In the genomic region with DNA sequence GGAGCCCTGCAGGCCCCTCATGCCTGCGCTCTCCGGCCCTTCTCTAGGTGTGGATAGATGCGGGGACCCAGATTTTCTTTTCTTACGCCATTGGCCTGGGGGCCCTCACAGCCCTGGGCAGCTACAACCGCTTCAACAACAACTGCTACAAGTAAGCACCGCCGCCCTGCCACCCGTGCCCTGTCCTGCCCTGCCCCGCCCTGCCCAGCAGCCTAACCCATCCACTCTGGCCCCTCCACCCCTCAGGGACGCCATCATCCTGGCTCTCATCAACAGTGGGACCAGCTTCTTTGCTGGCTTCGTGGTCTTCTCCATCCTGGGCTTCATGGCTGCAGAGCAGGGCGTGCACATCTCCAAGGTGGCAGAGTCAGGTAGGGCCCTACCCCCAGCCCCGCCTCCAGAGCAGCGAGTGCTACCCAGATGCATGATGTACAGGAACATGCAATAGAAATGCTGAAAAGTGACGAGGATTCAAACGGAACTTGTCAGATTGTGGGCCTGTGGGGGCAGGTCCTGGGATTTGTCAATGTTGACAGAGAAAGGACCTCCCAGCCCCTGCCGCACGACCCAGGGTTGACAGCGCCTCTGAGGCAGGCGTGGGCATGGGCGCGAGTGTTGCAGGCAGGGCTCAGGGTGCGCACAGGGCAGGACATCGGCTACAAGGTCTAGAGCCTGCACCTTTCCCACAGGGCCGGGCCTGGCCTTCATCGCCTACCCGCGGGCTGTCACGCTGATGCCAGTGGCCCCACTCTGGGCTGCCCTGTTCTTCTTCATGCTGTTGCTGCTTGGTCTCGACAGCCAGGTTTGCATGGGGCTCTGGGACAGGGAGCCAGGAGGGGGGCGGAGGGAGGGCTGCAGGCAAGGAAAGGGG, we compare ENCODE assay signal across 1 cellular context.
TF ChIP-seq lines count a peak whose summit lies in the region.

No MANE protein-coding gene starts in this region.

TF ChIP-seq in HepG2, 621 proteins besides CTCF, POLR2A, EP300 and RAD21 (continued from another document):
- TF ChIP-seq, protein P1, sequence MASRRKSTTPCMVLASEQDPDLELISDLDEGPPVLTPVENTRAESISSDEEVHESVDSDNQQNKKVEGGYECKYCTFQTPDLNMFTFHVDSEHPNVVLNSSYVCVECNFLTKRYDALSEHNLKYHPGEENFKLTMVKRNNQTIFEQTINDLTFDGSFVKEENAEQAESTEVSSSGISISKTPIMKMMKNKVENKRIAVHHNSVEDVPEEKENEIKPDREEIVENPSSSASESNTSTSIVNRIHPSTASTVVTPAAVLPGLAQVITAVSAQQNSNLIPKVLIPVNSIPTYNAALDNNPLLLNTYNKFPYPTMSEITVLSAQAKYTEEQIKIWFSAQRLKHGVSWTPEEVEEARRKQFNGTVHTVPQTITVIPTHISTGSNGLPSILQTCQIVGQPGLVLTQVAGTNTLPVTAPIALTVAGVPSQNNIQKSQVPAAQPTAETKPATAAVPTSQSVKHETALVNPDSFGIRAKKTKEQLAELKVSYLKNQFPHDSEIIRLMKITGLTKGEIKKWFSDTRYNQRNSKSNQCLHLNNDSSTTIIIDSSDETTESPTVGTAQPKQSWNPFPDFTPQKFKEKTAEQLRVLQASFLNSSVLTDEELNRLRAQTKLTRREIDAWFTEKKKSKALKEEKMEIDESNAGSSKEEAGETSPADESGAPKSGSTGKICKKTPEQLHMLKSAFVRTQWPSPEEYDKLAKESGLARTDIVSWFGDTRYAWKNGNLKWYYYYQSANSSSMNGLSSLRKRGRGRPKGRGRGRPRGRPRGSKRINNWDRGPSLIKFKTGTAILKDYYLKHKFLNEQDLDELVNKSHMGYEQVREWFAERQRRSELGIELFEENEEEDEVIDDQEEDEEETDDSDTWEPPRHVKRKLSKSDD (CRISPR knock-in tag; IDR thresholded peaks at IDR 0.05; ENCODE audit: low read depth): no peak
- TF ChIP-seq ZNF562 (CRISPR knock-in tag; IDR thresholded peaks at IDR 0.05; ENCODE audit: borderline replicate concordance) (no peak), AHR (CRISPR knock-in tag; IDR thresholded peaks at IDR 0.05) (no peak), ZNF879 (CRISPR knock-in tag; IDR thresholded peaks at IDR 0.05) (no peak), ZNF260 (CRISPR knock-in tag; IDR thresholded peaks at IDR 0.05; ENCODE audit: borderline replicate concordance, low read depth) (no peak), NR1H2 (CRISPR knock-in tag; IDR thresholded peaks at IDR 0.05; ENCODE audit: borderline replicate concordance, low read depth) (no peak), PLRG1 (conservative IDR thresholded peaks at IDR 0.05) (no peak), MXI1 (IDR thresholded peaks at IDR 0.05; ENCODE audit: borderline replicate concordance, low read depth, low read length) (no peak), ZFP36L2 (CRISPR knock-in tag; IDR thresholded peaks at IDR 0.05) (no peak), RBM39 (IDR thresholded peaks at IDR 0.05; ENCODE audit: low read depth, low read length, poor library complexity, severe bottlenecking) (no peak), RFX1 (IDR thresholded peaks at IDR 0.05) (no peak), SSRP1 (CRISPR knock-in tag; IDR thresholded peaks at IDR 0.05) (peak; percentile 48; the same call in 1 of the 2 replicates), ZNF558 (CRISPR knock-in tag; IDR thresholded peaks at IDR 0.05; ENCODE audit: borderline replicate concordance) (no peak), ZNF3 (CRISPR knock-in tag; IDR thresholded peaks at IDR 0.05) (no peak), KAT8 (CRISPR knock-in tag; IDR thresholded peaks at IDR 0.05) (no peak), GPN1 (CRISPR knock-in tag; IDR thresholded peaks at IDR 0.05; ENCODE audit: borderline replicate concordance) (no peak)
TF ChIP-seq in HepG2: peak in this region for 4.
